Comparison of ENCODE assay signal across 33 cellular contexts in the genomic region with DNA sequence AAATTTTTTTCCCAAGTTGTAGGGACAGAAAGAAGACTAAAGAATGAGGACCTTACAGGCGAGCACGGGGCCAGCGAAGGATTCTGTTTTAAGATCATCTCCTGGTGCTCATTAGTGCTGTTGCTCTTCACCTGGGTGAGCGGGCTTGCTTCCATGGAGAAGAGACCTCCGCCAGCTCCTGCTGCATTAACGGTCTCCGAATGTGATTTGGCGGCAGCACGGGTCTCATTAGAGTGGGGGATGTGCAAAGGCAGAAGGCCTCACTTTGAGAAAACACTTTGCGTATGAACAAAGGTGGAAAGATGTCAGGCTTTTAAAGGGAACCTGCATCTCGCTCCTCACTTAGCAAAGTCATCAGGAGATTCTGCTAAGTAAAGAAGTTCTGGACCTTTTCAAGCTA.
"Had no signal": no experiment of that assay in that cellular context is flagged by ENCODE, and none has a peak within 500 bp of the region (broad histone marks: within the 10 kb centered on the region; RNA-seq: fewer than 3 reads in every experiment).

No MANE protein-coding gene starts in this region.

- H3K4me3 Mint-ChIP-seq: activated CD4-positive, alpha-beta memory T cell treated with anti-CD3 and anti-CD28 coated beads for 36 hours; activated CD4-positive, alpha-beta T cell treated with anti-CD3 and anti-CD28 coated beads, Interleukin-2, amount 10 ng/mL, durations not matched to agents 24 days and 14 days; activated naive CD4-positive, alpha-beta T cell treated with anti-CD3 and anti-CD28 coated beads, Interleukin-2, amount 10 ng/mL, durations not matched to agents 7 days and 5 days; activated naive CD8-positive, alpha-beta T cell treated with anti-CD3 and anti-CD28 coated beads, Interleukin-2, amount 10 ng/mL, durations not matched to agents 7 days and 5 days; activated T-cell treated with anti-CD3 and anti-CD28 coated beads, Interleukin-2, amount 50 U/mL, for 24 hours; brain; naive thymus-derived CD4-positive, alpha-beta T cell; neural crest cell; stimulated activated naive B cell treated with anti-CD40 and anti-IgM and Interleukin-4, amounts not matched to agents 10 μg/mL and 1 μg/mL and 100 μg/mL, for 72 hours had no signal

- H3K9me3 ChIP-seq: ascending aorta, colonic mucosa, stomach, thyroid gland, upper lobe of right lung had no signal

- H3K79me2 ChIP-seq: hepatocyte, parathyroid adenoma had no signal

- H3K27ac ChIP-seq: ascending aorta, cardiac muscle cell, colonic mucosa, dorsolateral prefrontal cortex, hepatocyte, parathyroid adenoma, stomach, thyroid gland, upper lobe of right lung, VCaP had no signal

- H3K4me1 Mint-ChIP-seq: neural crest cell; stimulated activated naive B cell treated with anti-CD40 and anti-IgM and Interleukin-4, amounts not matched to agents 10 μg/mL and 1 μg/mL and 100 μg/mL, for 72 hours had no signal

- FAIRE-seq: frontal cortex, keratinocyte had no signal

- H3K9me3 Mint-ChIP-seq: activated CD4-positive, alpha-beta memory T cell treated with anti-CD3 and anti-CD28 coated beads for 36 hours; activated naive CD4-positive, alpha-beta T cell treated with anti-CD3 and anti-CD28 coated beads, Interleukin-2, amount 10 ng/mL, durations not matched to agents 7 days and 5 days; activated naive CD8-positive, alpha-beta T cell treated with anti-CD3 and anti-CD28 coated beads, Interleukin-2, amount 10 ng/mL, durations not matched to agents 7 days and 5 days; activated T-cell treated with anti-CD3 and anti-CD28 coated beads, Interleukin-2, amount 50 U/mL, for 24 hours; stimulated activated naive B cell treated with anti-CD40 and anti-IgM and Interleukin-4, amounts not matched to agents 10 μg/mL and 1 μg/mL and 100 μg/mL, for 72 hours had no signal

- H3K36me3 Mint-ChIP-seq: activated CD4-positive, alpha-beta memory T cell treated with anti-CD3 and anti-CD28 coated beads for 36 hours; brain; stimulated activated naive B cell treated with anti-CD40 and anti-IgM and Interleukin-4, amounts not matched to agents 10 μg/mL and 1 μg/mL and 100 μg/mL, for 72 hours had no signal

- H3K4me2 ChIP-seq: hepatocyte had no signal

- H3K36me3 ChIP-seq: ascending aorta, cardiac muscle cell, colonic mucosa, stomach, thyroid gland, upper lobe of right lung had no signal

- H3K27me3 Mint-ChIP-seq: activated CD4-positive, alpha-beta memory T cell treated with anti-CD3 and anti-CD28 coated beads for 36 hours; activated CD4-positive, alpha-beta T cell treated with anti-CD3 and anti-CD28 coated beads, Interleukin-2, amount 10 ng/mL, durations not matched to agents 24 days and 14 days; activated naive CD4-positive, alpha-beta T cell treated with anti-CD3 and anti-CD28 coated beads, Interleukin-2, amount 10 ng/mL, durations not matched to agents 7 days and 5 days; activated naive CD8-positive, alpha-beta T cell treated with anti-CD3 and anti-CD28 coated beads, Interleukin-2, amount 10 ng/mL, durations not matched to agents 7 days and 5 days; activated T-cell treated with anti-CD3 and anti-CD28 coated beads, Interleukin-2, amount 50 U/mL, for 24 hours; naive thymus-derived CD4-positive, alpha-beta T cell; stimulated activated naive B cell treated with anti-CD40 and anti-IgM and Interleukin-4, amounts not matched to agents 10 μg/mL and 1 μg/mL and 100 μg/mL, for 72 hours had no signal

- H3K27me3 ChIP-seq: ascending aorta, cardiac muscle cell, colonic mucosa, dorsolateral prefrontal cortex, hepatocyte, stomach, thyroid gland, upper lobe of right lung had no signal

- H3K27ac Mint-ChIP-seq: activated CD4-positive, alpha-beta memory T cell treated with anti-CD3 and anti-CD28 coated beads for 36 hours; activated CD4-positive, alpha-beta T cell treated with anti-CD3 and anti-CD28 coated beads, Interleukin-2, amount 10 ng/mL, durations not matched to agents 24 days and 14 days; activated naive CD4-positive, alpha-beta T cell treated with anti-CD3 and anti-CD28 coated beads, Interleukin-2, amount 10 ng/mL, durations not matched to agents 7 days and 5 days; activated naive CD8-positive, alpha-beta T cell treated with anti-CD3 and anti-CD28 coated beads, Interleukin-2, amount 10 ng/mL, durations not matched to agents 7 days and 5 days; activated T-cell treated with anti-CD3 and anti-CD28 coated beads, Interleukin-2, amount 50 U/mL, for 24 hours had no signal

- H3K4me3 ChIP-seq: ascending aorta, cardiac muscle cell, colonic mucosa, dorsolateral prefrontal cortex, hepatocyte, stomach, thyroid gland, upper lobe of right lung had no signal

- DNase-seq: activated CD4-positive, alpha-beta memory T cell treated with anti-CD3 and anti-CD28 coated beads for 36 hours; activated CD4-positive, alpha-beta T cell treated with anti-CD3 and anti-CD28 coated beads, Interleukin-2, amount 10 ng/mL, durations not matched to agents 24 days and 14 days; activated CD8-positive, alpha-beta memory T cell treated with anti-CD3 and anti-CD28 coated beads, Interleukin-2, amount 50 U/mL, for 4 hours; activated gamma-delta T cell; activated naive CD4-positive, alpha-beta T cell treated with anti-CD3 and anti-CD28 coated beads, Interleukin-2, amount 10 ng/mL, durations not matched to agents 7 days and 5 days; activated naive CD8-positive, alpha-beta T cell treated with anti-CD3 and anti-CD28 coated beads, Interleukin-2, amount 10 ng/mL, durations not matched to agents 7 days and 5 days; activated T-cell treated with anti-CD3 and anti-CD28 coated beads, Interleukin-2, amount 50 U/mL, for 24 hours; cerebellar nuclear complex; colonic mucosa; dorsolateral prefrontal cortex; effector memory CD4-positive, alpha-beta T cell; left cardiac atrium; mammary epithelial cell; midbrain; naive thymus-derived CD4-positive, alpha-beta T cell; occipital lobe; right cardiac atrium; stimulated activated CD4-positive, alpha-beta T cell treated with anti-CD3 and anti-CD28 coated beads, Interleukin-15, amount 100 ng/mL, for 24 hours; stimulated activated CD4-positive, alpha-beta T cell treated with anti-CD3 and anti-CD28 coated beads, Interleukin-2, amount 100 ng/mL, for 24 hours; stimulated activated naive B cell treated with anti-CD40 and anti-IgM and Interleukin-4, amounts not matched to agents 10 μg/mL and 1 μg/mL and 100 μg/mL, for 72 hours; stomach; thyroid gland; upper lobe of right lung had no signal

- ATAC-seq: activated CD4-positive, CD25-positive, alpha-beta regulatory T cell treated with anti-CD3 and anti-CD28 coated beads, Interleukin-2, amount 50 U/mL, for 24 hours; left cardiac atrium; naive thymus-derived CD4-positive, alpha-beta T cell; right cardiac atrium; stimulated activated naive B cell treated with anti-CD40 and anti-IgM and Interleukin-4, amounts not matched to agents 10 μg/mL and 1 μg/mL and 100 μg/mL, for 72 hours; upper lobe of right lung had no signal

- H2AFZ ChIP-seq: hepatocyte, parathyroid adenoma had no signal

- H3K4me1 ChIP-seq: ascending aorta, colonic mucosa, parathyroid adenoma, stomach, thyroid gland, upper lobe of right lung had no signal

- H3K9ac ChIP-seq: parathyroid adenoma had no signal
